35 cellular contexts compared by ENCODE assay signal in the genomic region with DNA sequence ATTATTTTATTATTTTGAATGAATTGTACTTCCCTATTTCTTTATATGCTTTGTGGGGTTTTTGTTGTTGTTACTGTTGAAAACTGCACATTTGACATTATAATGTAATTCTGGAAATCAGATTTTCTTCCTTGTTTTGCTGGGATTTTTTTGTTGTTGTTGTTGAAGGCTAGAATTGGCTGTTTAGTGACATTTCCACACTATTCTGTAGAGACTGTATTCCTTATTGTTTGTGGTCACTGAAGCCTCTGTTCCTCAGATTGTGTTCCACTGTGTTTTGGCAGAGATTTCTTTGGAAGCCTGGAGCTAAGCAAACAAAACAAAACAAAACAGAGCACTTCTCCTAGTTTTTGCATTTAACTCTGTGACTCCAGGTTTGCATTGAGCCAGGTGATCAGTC.
"Had no signal": no experiment of that assay in that cellular context is flagged by ENCODE, and none has a peak within 500 bp of the region (broad histone marks: within the 10 kb centered on the region; RNA-seq: fewer than 3 reads in every experiment).

No MANE protein-coding gene starts in this region.

- H3K4me1 ChIP-seq: esophagus muscularis mucosa, foreskin keratinocyte, gastrocnemius medialis, heart left ventricle had no signal

- H3K27ac ChIP-seq: brain microvascular endothelial cell, esophagus muscularis mucosa, foreskin keratinocyte, gastrocnemius medialis, heart left ventricle, WERI-Rb-1 had no signal

- ATAC-seq: activated CD4-positive, CD25-positive, alpha-beta regulatory T cell treated with anti-CD3 and anti-CD28 coated beads, Interleukin-2, amount 50 U/mL, for 24 hours; activated naive CD4-positive, alpha-beta T cell treated with anti-CD3 and anti-CD28 coated beads, Interleukin-2, amount 50 U/mL, for 72 hours; activated T-cell treated with anti-CD3 and anti-CD28 coated beads, Interleukin-2, amount 50 U/mL, for 72 hours; effector memory CD8-positive, alpha-beta T cell; foreskin keratinocyte; gastrocnemius medialis; heart left ventricle; T-helper 17 cell had no signal

- H3K27me3 ChIP-seq: brain microvascular endothelial cell, esophagus muscularis mucosa, foreskin keratinocyte, gastrocnemius medialis, heart left ventricle had no signal

- H3K4me3 Mint-ChIP-seq: activated B cell treated with CpG ODN at 0.5 μM for 24 hours; activated CD4-positive, alpha-beta memory T cell treated with anti-CD3 and anti-CD28 coated beads for 36 hours; activated naive CD4-positive, alpha-beta T cell treated with anti-CD3 and anti-CD28 coated beads, Interleukin-2, amount 10 ng/mL, durations not matched to agents 7 days and 5 days; activated naive CD8-positive, alpha-beta T cell treated with anti-CD3 and anti-CD28 coated beads, Interleukin-2, amount 10 ng/mL, durations not matched to agents 7 days and 5 days; activated T-cell treated with anti-CD3 and anti-CD28 coated beads, Interleukin-2, amount 50 U/mL, for 24 hours; activated T-cell treated with anti-CD3 and anti-CD28 coated beads, Interleukin-2, amount 50 U/mL, for 72 hours; central memory CD8-positive, alpha-beta T cell; effector memory CD8-positive, alpha-beta T cell; T-helper 17 cell; T-helper 2 cell treated with Interferon-gamma antibody and Interleukin-4, amounts not matched to agents 5 μg/mL and 100 μg/mL, for 36 hours had no signal

- H3K4me1 Mint-ChIP-seq: activated naive CD4-positive, alpha-beta T cell treated with anti-CD3 and anti-CD28 coated beads, Interleukin-2, amount 10 ng/mL, durations not matched to agents 7 days and 5 days; T-helper 17 cell had no signal

- H3K27ac Mint-ChIP-seq: activated B cell treated with CpG ODN at 0.5 μM for 24 hours; activated CD4-positive, alpha-beta memory T cell treated with anti-CD3 and anti-CD28 coated beads for 36 hours; activated naive CD4-positive, alpha-beta T cell treated with anti-CD3 and anti-CD28 coated beads, Interleukin-2, amount 10 ng/mL, durations not matched to agents 7 days and 5 days; activated naive CD4-positive, alpha-beta T cell treated with anti-CD3 and anti-CD28 coated beads, Interleukin-2, amount 50 U/mL, for 72 hours; activated naive CD8-positive, alpha-beta T cell treated with anti-CD3 and anti-CD28 coated beads, Interleukin-2, amount 10 ng/mL, durations not matched to agents 7 days and 5 days; activated T-cell treated with anti-CD3 and anti-CD28 coated beads, Interleukin-2, amount 50 U/mL, for 24 hours; activated T-cell treated with anti-CD3 and anti-CD28 coated beads, Interleukin-2, amount 50 U/mL, for 72 hours; effector memory CD8-positive, alpha-beta T cell; T-helper 17 cell; T-helper 2 cell treated with Interferon-gamma antibody and Interleukin-4, amounts not matched to agents 5 μg/mL and 100 μg/mL, for 36 hours had no signal

- FAIRE-seq: astrocyte, bronchial epithelial cell, endometrium had no signal

- H3K4me3 ChIP-seq: esophagus muscularis mucosa, gastrocnemius medialis, heart left ventricle had no signal

- H3K36me3 ChIP-seq: brain microvascular endothelial cell, esophagus muscularis mucosa, gastrocnemius medialis, heart left ventricle, WERI-Rb-1 had no signal

- H3K27me3 Mint-ChIP-seq: activated B cell treated with CpG ODN at 0.5 μM for 24 hours; activated CD4-positive, alpha-beta memory T cell treated with anti-CD3 and anti-CD28 coated beads for 36 hours; activated naive CD4-positive, alpha-beta T cell treated with anti-CD3 and anti-CD28 coated beads, Interleukin-2, amount 10 ng/mL, durations not matched to agents 7 days and 5 days; activated naive CD8-positive, alpha-beta T cell treated with anti-CD3 and anti-CD28 coated beads, Interleukin-2, amount 10 ng/mL, durations not matched to agents 7 days and 5 days; activated T-cell treated with anti-CD3 and anti-CD28 coated beads, Interleukin-2, amount 50 U/mL, for 24 hours; central memory CD8-positive, alpha-beta T cell; effector memory CD8-positive, alpha-beta T cell; T-helper 17 cell had no signal

- DNase-seq: activated B cell treated with CpG ODN at 0.5 μM for 24 hours; activated CD4-positive, alpha-beta memory T cell treated with anti-CD3 and anti-CD28 coated beads for 36 hours; activated CD4-positive, alpha-beta T cell treated with anti-CD3 and anti-CD28 coated beads for 48 hours; activated CD4-positive, alpha-beta T cell treated with anti-CD3 and anti-CD28 coated beads, Interleukin-2, amount 50 U/mL, for 1 hour; activated CD8-positive, alpha-beta memory T cell treated with anti-CD3 and anti-CD28 coated beads, Interleukin-2, amount 50 U/mL, for 48 hours; activated gamma-delta T cell; activated naive CD4-positive, alpha-beta T cell; activated naive CD4-positive, alpha-beta T cell treated with anti-CD3 and anti-CD28 coated beads, Interleukin-2, amount 10 ng/mL, durations not matched to agents 7 days and 5 days; activated naive CD8-positive, alpha-beta T cell treated with anti-CD3 and anti-CD28 coated beads, Interleukin-2, amount 10 ng/mL, durations not matched to agents 7 days and 5 days; activated T-cell treated with anti-CD3 and anti-CD28 coated beads for 4 hours; activated T-cell treated with anti-CD3 and anti-CD28 coated beads, Interleukin-2, amount 50 U/mL, for 24 hours; activated T-cell treated with anti-CD3 and anti-CD28 coated beads, Interleukin-2, amount 50 U/mL, for 72 hours; amniotic stem cell; anterior cingulate cortex; brain microvascular endothelial cell; cortex of kidney; dermis blood vessel endothelial cell; effector CD4-positive, alpha-beta T cell; effector memory CD8-positive, alpha-beta T cell; foreskin keratinocyte; gastrocnemius medialis; glutamatergic neuron; heart left ventricle; T-helper 1 cell; T-helper 17 cell; T1000; WERI-Rb-1 had no signal
